ENCODE assay signal across 1 cellular context in the genomic region with DNA sequence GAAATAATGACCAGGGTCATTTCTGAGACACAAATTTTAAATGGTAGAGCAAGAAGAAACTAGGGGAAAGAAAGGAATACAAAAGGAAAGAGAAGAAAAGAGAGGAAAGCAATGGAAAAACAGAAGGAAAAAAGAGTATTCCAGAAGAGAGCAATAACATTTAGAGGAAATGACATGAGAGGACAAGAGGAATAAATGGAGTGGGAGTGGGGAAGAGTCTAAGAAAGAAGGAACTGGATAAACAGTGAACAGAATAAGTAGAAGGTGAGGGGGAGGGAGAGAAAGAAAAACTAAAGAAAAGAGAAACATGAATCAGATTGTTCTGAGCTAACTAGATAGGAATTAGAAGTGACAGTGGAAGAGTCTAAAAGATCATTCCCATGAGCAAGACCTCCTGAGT.
TF ChIP-seq lines count a peak whose summit lies in the region.

No MANE protein-coding gene starts in this region.

TF ChIP-seq in IMR-90, 13 proteins besides CTCF, POLR2A, EP300 and RAD21 (continued from another document):
- TF ChIP-seq RCOR1 (IDR thresholded peaks at IDR 0.05; ENCODE audit: insufficient replicate concordance, low read length) (no peak), MXI1 (IDR thresholded peaks at IDR 0.05; ENCODE audit: borderline replicate concordance, low read depth, low read length) (no peak)
- TF ChIP-seq, protein P1, sequence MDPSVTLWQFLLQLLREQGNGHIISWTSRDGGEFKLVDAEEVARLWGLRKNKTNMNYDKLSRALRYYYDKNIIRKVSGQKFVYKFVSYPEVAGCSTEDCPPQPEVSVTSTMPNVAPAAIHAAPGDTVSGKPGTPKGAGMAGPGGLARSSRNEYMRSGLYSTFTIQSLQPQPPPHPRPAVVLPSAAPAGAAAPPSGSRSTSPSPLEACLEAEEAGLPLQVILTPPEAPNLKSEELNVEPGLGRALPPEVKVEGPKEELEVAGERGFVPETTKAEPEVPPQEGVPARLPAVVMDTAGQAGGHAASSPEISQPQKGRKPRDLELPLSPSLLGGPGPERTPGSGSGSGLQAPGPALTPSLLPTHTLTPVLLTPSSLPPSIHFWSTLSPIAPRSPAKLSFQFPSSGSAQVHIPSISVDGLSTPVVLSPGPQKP (IDR thresholded peaks at IDR 0.05; ENCODE audit: borderline replicate concordance, low read depth, low read length) = no peak
